28 cellular contexts compared by ENCODE assay signal in genomic region chr20:31996996-31997395, GRCh38. TPM values are rescaled to one million over a fixed set of nuclear protein-coding genes. Genes with fewer than 3 reads are reported as not detected.
"Had no signal": no experiment of that assay in that cellular context is flagged by ENCODE, and none has a peak within 500 bp of the region (broad histone marks: within the 10 kb centered on the region; RNA-seq: fewer than 3 reads in every experiment).

No MANE protein-coding gene starts in this region.

- ATAC-seq: stimulated activated effector memory CD8-positive, alpha-beta T cell treated with anti-CD3 and anti-CD28 coated beads, Interleukin-12 subunit alpha, Interleukin-12 subunit beta, amount 100 ng/mL, for 72 hours; stimulated activated memory B cell treated with anti-CD40 and anti-IgM and Interleukin-4, amounts not matched to agents 10 μg/mL and 1 μg/mL and 100 μg/mL, for 72 hours; stimulated activated naive B cell treated with anti-CD40 and anti-IgM and Interleukin-4, amounts not matched to agents 10 μg/mL and 1 μg/mL and 100 μg/mL, for 72 hours; stimulated activated naive CD8-positive, alpha-beta T cell treated with anti-CD3 and anti-CD28 coated beads, Interleukin-15, amount 100 ng/mL, for 72 hours; stimulated activated naive CD8-positive, alpha-beta T cell treated with anti-CD3 and anti-CD28 coated beads, Interleukin-15, Interleukin-2, amounts not matched to agents 100 U/mL and 50 U/mL, for 24 hours; upper lobe of right lung had no signal

- H3K36me3 Mint-ChIP-seq: stimulated activated effector memory CD8-positive, alpha-beta T cell treated with anti-CD3 and anti-CD28 coated beads, Interleukin-12 subunit alpha, Interleukin-12 subunit beta, amount 100 ng/mL, for 72 hours; stimulated activated memory B cell treated with anti-CD40 and anti-IgM and Interleukin-4, amounts not matched to agents 10 μg/mL and 1 μg/mL and 100 μg/mL, for 72 hours; stimulated activated naive B cell treated with anti-CD40 and anti-IgM and Interleukin-4, amounts not matched to agents 10 μg/mL and 1 μg/mL and 100 μg/mL, for 72 hours; type B pancreatic cell had no signal

- H3K9me3 Mint-ChIP-seq: stimulated activated effector memory CD8-positive, alpha-beta T cell treated with anti-CD3 and anti-CD28 coated beads, Interleukin-12 subunit alpha, Interleukin-12 subunit beta, amount 100 ng/mL, for 72 hours; stimulated activated memory B cell treated with anti-CD40 and anti-IgM and Interleukin-4, amounts not matched to agents 10 μg/mL and 1 μg/mL and 100 μg/mL, for 72 hours; stimulated activated naive B cell treated with anti-CD40 and anti-IgM and Interleukin-4, amounts not matched to agents 10 μg/mL and 1 μg/mL and 100 μg/mL, for 72 hours; stimulated activated naive CD8-positive, alpha-beta T cell treated with anti-CD3 and anti-CD28 coated beads, Interleukin-15, amount 100 ng/mL, for 72 hours; stimulated activated naive CD8-positive, alpha-beta T cell treated with anti-CD3 and anti-CD28 coated beads, Interleukin-15, Interleukin-2, amounts not matched to agents 100 ng/mL and 50 ng/mL, for 24 hours; type B pancreatic cell had no signal

- H3K27ac Mint-ChIP-seq: stimulated activated effector memory CD8-positive, alpha-beta T cell treated with anti-CD3 and anti-CD28 coated beads, Interleukin-12 subunit alpha, Interleukin-12 subunit beta, amount 100 ng/mL, for 72 hours; stimulated activated memory B cell treated with anti-CD40 and anti-IgM and Interleukin-4, amounts not matched to agents 10 μg/mL and 1 μg/mL and 100 μg/mL, for 72 hours; stimulated activated naive B cell treated with anti-CD40 and anti-IgM and Interleukin-4, amounts not matched to agents 10 μg/mL and 1 μg/mL and 100 μg/mL, for 72 hours; stimulated activated naive CD8-positive, alpha-beta T cell treated with anti-CD3 and anti-CD28 coated beads, Interleukin-15, amount 100 ng/mL, for 72 hours; stimulated activated naive CD8-positive, alpha-beta T cell treated with anti-CD3 and anti-CD28 coated beads, Interleukin-15, Interleukin-2, amounts not matched to agents 100 ng/mL and 50 ng/mL, for 24 hours; type B pancreatic cell had no signal

- H3K36me3 ChIP-seq: stomach, suprapubic skin, thoracic aorta, thyroid gland, tibial artery, tibial nerve, transverse colon, upper lobe of left lung, upper lobe of right lung, uterus, vagina had no signal

- H3K27ac ChIP-seq: stomach, suprapubic skin, testis, thoracic aorta, thyroid gland, tibial artery, tibial nerve, transverse colon, upper lobe of left lung, upper lobe of right lung, uterus, vagina had no signal

- DNase-seq: stimulated activated CD4-positive, alpha-beta T cell treated with anti-CD3 and anti-CD28 coated beads, Interleukin-2, amount 100 ng/mL, for 48 hours; stimulated activated CD4-positive, alpha-beta T cell treated with anti-CD3 and anti-CD28 coated beads, Interleukin-4, amount 100 ng/mL, for 1 hour; stimulated activated CD4-positive, alpha-beta T cell treated with anti-CD3 and anti-CD28 coated beads, Interleukin-4, amount 100 ng/mL, for 24 hours; stimulated activated CD4-positive, alpha-beta T cell treated with anti-CD3 and anti-CD28 coated beads, Interleukin-4, amount 100 ng/mL, for 4 hours; stimulated activated CD8-positive, alpha-beta memory T cell treated with anti-CD3 and anti-CD28 coated beads, Interleukin-4, amount 100 ng/mL, for 48 hours; stimulated activated naive B cell treated with anti-CD40 and anti-IgM and Interleukin-4, amounts not matched to agents 10 μg/mL and 1 μg/mL and 100 μg/mL, for 72 hours; stimulated activated naive CD4-positive, alpha-beta T cell; stimulated activated naive CD4-positive, alpha-beta T cell treated with Interleukin-2 at 50 U/mL for 16 hours; stimulated activated naive CD8-positive, alpha-beta T cell treated with anti-CD3 and anti-CD28 coated beads, Interleukin-15, amount 100 ng/mL, for 72 hours; stimulated activated naive CD8-positive, alpha-beta T cell treated with anti-CD3 and anti-CD28 coated beads, Interleukin-15, Interleukin-2, amounts not matched to agents 100 U/mL and 50 U/mL, for 24 hours; stomach; testis; thyroid gland; tibial artery; transverse colon; trophoblast cell; upper lobe of right lung; uterus had no signal

- H3K27me3 ChIP-seq: testis, uterus, vagina had no signal

- H3K9me3 ChIP-seq: stomach, suprapubic skin, testis, thoracic aorta, thyroid gland, tibial artery, tibial nerve, transverse colon, upper lobe of left lung, upper lobe of right lung, uterus, vagina had no signal

- H3K4me1 ChIP-seq: testis, thyroid gland, transverse colon, upper lobe of right lung, uterus, vagina had no signal

- H3K4me3 ChIP-seq: stomach, suprapubic skin, testis, thoracic aorta, thyroid gland, tibial artery, tibial nerve, transverse colon, upper lobe of left lung, upper lobe of right lung, uterus, vagina had no signal

- H3K4me3 Mint-ChIP-seq: stimulated activated effector memory CD8-positive, alpha-beta T cell treated with anti-CD3 and anti-CD28 coated beads, Interleukin-12 subunit alpha, Interleukin-12 subunit beta, amount 100 ng/mL, for 72 hours; stimulated activated memory B cell treated with anti-CD40 and anti-IgM and Interleukin-4, amounts not matched to agents 10 μg/mL and 1 μg/mL and 100 μg/mL, for 72 hours; stimulated activated naive B cell treated with anti-CD40 and anti-IgM and Interleukin-4, amounts not matched to agents 10 μg/mL and 1 μg/mL and 100 μg/mL, for 72 hours; stimulated activated naive CD8-positive, alpha-beta T cell treated with anti-CD3 and anti-CD28 coated beads, Interleukin-15, amount 100 ng/mL, for 72 hours; stimulated activated naive CD8-positive, alpha-beta T cell treated with anti-CD3 and anti-CD28 coated beads, Interleukin-15, Interleukin-2, amounts not matched to agents 100 ng/mL and 50 ng/mL, for 24 hours; type B pancreatic cell had no signal

RNA-seq across cellular contexts. Expression of gene XKR7, which starts 29.0 kb away (rescaled TPM):
- total RNA-seq: subcutaneous adipose tissue, suprapubic skin, thoracic aorta, tibial nerve, vagina had no signal
